Comparison of ENCODE assay signal across 6 cellular contexts in the genomic region with DNA sequence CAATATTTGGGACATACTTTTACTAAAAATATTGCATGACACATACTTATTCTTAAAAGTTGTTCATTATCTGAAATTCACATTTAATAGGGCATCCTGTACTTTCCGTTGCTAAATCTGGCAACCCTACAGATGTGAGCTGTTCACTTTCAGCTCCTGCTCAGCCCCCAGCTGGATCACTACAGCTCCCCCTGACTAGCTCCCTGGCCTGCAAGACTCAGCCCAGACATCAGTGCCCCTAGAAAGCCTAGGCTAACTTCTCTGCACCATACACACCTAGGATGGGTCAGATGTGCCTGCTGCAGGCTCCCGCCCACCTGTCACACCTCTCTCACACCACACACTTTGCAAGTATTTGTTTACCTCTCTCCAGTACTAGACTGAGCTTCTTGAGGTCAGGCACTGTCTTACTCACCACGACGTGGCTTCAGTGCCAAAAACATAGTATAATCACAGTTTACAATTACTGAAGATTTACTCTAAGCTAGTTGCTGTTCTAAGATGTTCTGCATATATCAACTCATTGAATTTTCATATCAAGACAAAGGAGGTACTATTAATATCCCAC. TPM values are rescaled to one million over a fixed set of nuclear protein-coding genes. Genes with fewer than 3 reads are reported as not detected.
"Had no signal": no experiment of that assay in that cellular context is flagged by ENCODE, and none has a peak within 500 bp of the region (broad histone marks: within the 10 kb centered on the region; RNA-seq: fewer than 3 reads in every experiment).

No MANE protein-coding gene starts in this region.

RNA-seq across cellular contexts. Expression of a gene that starts 55.9 kb away (rescaled TPM):
- total RNA-seq: activated B cell treated with CpG ODN at 0.5 μM for 24 hours; activated CD8-positive, alpha-beta memory T cell treated with anti-CD3 and anti-CD28 coated beads, Interleukin-2, amount 10 ng/mL, durations not matched to agents 7 days and 5 days; activated CD8-positive, alpha-beta T cell treated with anti-CD3 and anti-CD28 coated beads, Interleukin-2, amount 10 ng/mL, durations not matched to agents 7 days and 5 days; activated T-cell treated with anti-CD3 and anti-CD28 coated beads, Interleukin-2, amount 50 U/mL, for 72 hours; osteocyte; T-helper 2 cell treated with Interferon-gamma antibody and Interleukin-4, amounts not matched to agents 100 ng/mL and 5 ng/mL, for 36 hours had no signal
